Comparison of ENCODE assay signal across 8 cellular contexts in genomic region chr9:94166237-94167054, GRCh38.
A peak's percentile ranks its signal among the peaks of the same experiment; 100 is the strongest.
DNase-seq lines count a peak whose midpoint lies in the region; ATAC-seq and TF ChIP-seq lines count a peak whose summit lies in the region.

No MANE protein-coding gene starts in this region.

- peak overlapping the region; percentile 92 for H3K4me3 Mint-ChIP-seq in T-helper 17 cell

- intact Hi-C loops in right cardiac atrium (cut with DNase I) (no loop called here), uterus (cut with DNase I; ENCODE audit: low total_unique reads) (loop anchor here (10.0 kb wide), 1 partner anchor 712 kb away; the partner anchor contains the start of genes FAM120A and FAM120AOS)

- TF ChIP-seq CTCF in uterus (IDR thresholded peaks at IDR 0.05) = peak in 2 of 4 experiments; percentile 41 to 62

- ATAC-seq in GM18499 (IDR thresholded peaks at IDR 0.05; ENCODE audit: insufficient read depth, unreplicated experiment) (peak; percentile 38), HG02938 (IDR thresholded peaks at IDR 0.05; ENCODE audit: unreplicated experiment) (peak; percentile 57), T-helper 17 cell (peak; percentile 66), right cardiac atrium (peak; percentile 87 to 88)

- H3K4me1 Mint-ChIP-seq in T-helper 17 cell = peaks cover 35% of the 10 kb centered on the region

- H3K9me3 ChIP-seq in T-helper 17 cell (ENCODE audit: control insufficient read depth, low read length, poor library complexity, severe bottlenecking) (no peaks in the 10 kb centered on the region), right cardiac atrium (ENCODE audit: control insufficient read depth, low read length) (no peaks in the 10 kb centered on the region), uterus (no peaks in the 10 kb centered on the region)

- under 1% methylated on average over 100 of the region's 100 CpGs for WGBS in right cardiac atrium

- peaks cover 4% of the 10 kb centered on the region for H3K4me1 ChIP-seq in right cardiac atrium (ENCODE audit: control insufficient read depth, insufficient read depth, low read length)
- no peaks in the 10 kb centered on the region for H3K4me1 ChIP-seq in uterus

- H3K27me3 Mint-ChIP-seq in T-helper 17 cell = no peaks in the 10 kb centered on the region

- DNase-seq in NCI-H1694 treated with DMSO at 0.1 percent for 48 hours (lab: John Stamatoyannopoulos, UW) = peak; percentile 88
- peak; percentile 88 to 92 (median 90) for DNase-seq in T-helper 17 cell
- peak; percentile 51 to 98 (median 94) for DNase-seq in anterior cingulate cortex (lab: John Stamatoyannopoulos, UW)
- peak; percentile 98 to 99 (median 99) for DNase-seq in right cardiac atrium
- DNase-seq in pulmonary artery endothelial cell (ENCODE audit: low read depth, low spot score) = peak; percentile 97
- DNase-seq in uterus = peak; percentile 98 to 99

- peak; percentile 97 to 100 for TF ChIP-seq POLR2A in uterus (IDR thresholded peaks at IDR 0.05)

- H3K4me3 ChIP-seq in right cardiac atrium (ENCODE audit: low read length) (peak overlapping the region; percentile 93), uterus (peak overlapping the region; percentile 79 to 97)

- H3K36me3 Mint-ChIP-seq in T-helper 17 cell (ENCODE audit: low read depth) = no peaks in the 10 kb centered on the region

- no peaks in the 10 kb centered on the region for H3K36me3 ChIP-seq in uterus

- H3K27ac ChIP-seq in right cardiac atrium (ENCODE audit: low read length) (peak overlapping the region; percentile 99), uterus (peak overlapping the region; percentile 100)

- H3K27ac Mint-ChIP-seq in T-helper 17 cell = peak overlapping the region; percentile 89

- H3K27me3 ChIP-seq in right cardiac atrium (ENCODE audit: control insufficient read depth, insufficient read depth) = no peaks in the 10 kb centered on the region
- H3K27me3 ChIP-seq in uterus = no peaks in the 10 kb centered on the region

Comparison
In these comparisons a context has a peak if more than half of its experiments do, and no peak if none do; other contexts are left out.
1. Peak in every context shown above with its lines: DNase-seq, ATAC-seq, H3K4me3 ChIP-seq and H3K27ac ChIP-seq.